Comparison of ENCODE assay signal across 1 cellular context in the genomic region with DNA sequence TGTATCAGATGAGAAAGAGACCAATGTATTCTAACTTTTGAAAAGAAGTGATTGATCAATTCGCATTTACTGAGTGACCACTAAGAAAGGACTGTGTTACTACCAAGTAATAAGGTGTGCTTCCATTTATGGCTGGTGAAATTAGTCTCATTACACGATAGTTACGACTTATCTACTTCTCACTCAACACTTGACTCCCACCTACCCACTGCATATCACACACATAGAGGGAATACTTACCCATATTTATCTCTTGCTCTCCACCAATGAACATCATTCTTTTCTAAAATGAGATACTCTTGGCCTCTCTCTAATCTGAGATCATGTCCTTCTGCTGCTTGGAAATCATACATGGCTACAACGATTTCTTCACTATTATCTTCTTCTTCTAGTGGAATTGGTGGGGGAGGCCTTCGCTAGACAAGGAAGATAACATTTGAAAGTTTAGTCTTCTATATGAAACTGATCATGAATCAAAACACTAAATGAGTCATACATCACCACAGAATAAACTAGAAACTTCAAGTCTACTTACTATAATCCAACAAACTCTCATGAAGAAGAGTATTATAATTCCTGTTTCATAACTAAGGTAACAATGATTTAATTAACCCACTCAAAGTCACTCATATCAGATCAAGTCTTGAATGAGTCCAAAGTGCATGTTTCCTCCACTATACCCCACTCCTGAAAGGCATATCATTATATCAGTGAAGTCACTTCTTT.
TF ChIP-seq lines count a peak whose summit lies in the region.

No MANE protein-coding gene starts in this region.

TF ChIP-seq in GM12878, 131 proteins besides CTCF, POLR2A, EP300 and RAD21:
- TF ChIP-seq ZNF217 (IDR thresholded peaks at IDR 0.05) (no peak), ZNF274 (IDR thresholded peaks at IDR 0.05; ENCODE audit: insufficient read depth, insufficient read length) (no peak), RAD51 (IDR thresholded peaks at IDR 0.05) (no peak), USF1 (IDR thresholded peaks at IDR 0.05; ENCODE audit: borderline replicate concordance, extremely low read length, insufficient read depth, low read depth, low read length) (no peak), GABPA (IDR thresholded peaks at IDR 0.05; ENCODE audit: low read depth) (0 out of 2 replicates have a peak, but pooled peaks have one; percentile 14), ZSCAN29 (IDR thresholded peaks at IDR 0.05) (no peak), ATF7 (IDR thresholded peaks at IDR 0.05; ENCODE audit: low read depth) (no peak), JUNB (IDR thresholded peaks at IDR 0.05) (peak; percentile 69), RUNX3 (IDR thresholded peaks at IDR 0.05; ENCODE audit: low read length) (peak; percentile 48; the same call in 1 of the 2 replicates), HCFC1 (IDR thresholded peaks at IDR 0.05; ENCODE audit: low read length) (no peak), NFIC (IDR thresholded peaks at IDR 0.05; ENCODE audit: low read depth, low read length) (peak; percentile 50; the same call in 1 of the 2 replicates)
- TF ChIP-seq, protein P1, sequence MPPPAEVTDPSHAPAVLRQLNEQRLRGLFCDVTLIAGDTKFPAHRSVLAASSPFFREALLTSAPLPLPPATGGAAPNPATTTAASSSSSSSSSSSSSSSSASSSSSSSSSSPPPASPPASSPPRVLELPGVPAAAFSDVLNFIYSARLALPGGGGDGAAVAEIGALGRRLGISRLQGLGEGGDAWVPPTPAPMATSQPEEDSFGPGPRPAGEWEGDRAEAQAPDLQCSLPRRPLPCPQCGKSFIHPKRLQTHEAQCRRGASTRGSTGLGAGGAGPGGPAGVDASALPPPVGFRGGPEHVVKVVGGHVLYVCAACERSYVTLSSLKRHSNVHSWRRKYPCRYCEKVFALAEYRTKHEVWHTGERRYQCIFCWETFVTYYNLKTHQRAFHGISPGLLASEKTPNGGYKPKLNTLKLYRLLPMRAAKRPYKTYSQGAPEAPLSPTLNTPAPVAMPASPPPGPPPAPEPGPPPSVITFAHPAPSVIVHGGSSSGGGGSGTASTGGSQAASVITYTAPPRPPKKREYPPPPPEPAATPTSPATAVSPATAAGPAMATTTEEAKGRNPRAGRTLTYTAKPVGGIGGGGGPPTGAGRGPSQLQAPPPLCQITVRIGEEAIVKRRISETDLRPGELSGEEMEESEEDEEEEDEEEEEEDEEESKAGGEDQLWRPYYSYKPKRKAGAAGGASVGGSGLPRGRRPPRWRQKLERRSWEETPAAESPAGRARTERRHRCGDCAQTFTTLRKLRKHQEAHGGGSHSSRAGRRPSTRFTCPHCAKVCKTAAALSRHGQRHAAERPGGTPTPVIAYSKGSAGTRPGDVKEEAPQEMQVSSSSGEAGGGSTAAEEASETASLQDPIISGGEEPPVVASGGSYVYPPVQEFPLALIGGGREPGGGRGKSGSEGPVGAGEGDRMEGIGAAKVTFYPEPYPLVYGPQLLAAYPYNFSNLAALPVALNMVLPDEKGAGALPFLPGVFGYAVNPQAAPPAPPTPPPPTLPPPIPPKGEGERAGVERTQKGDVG (CRISPR knock-in tag; IDR thresholded peaks at IDR 0.05): no peak
- TF ChIP-seq, protein P2, sequence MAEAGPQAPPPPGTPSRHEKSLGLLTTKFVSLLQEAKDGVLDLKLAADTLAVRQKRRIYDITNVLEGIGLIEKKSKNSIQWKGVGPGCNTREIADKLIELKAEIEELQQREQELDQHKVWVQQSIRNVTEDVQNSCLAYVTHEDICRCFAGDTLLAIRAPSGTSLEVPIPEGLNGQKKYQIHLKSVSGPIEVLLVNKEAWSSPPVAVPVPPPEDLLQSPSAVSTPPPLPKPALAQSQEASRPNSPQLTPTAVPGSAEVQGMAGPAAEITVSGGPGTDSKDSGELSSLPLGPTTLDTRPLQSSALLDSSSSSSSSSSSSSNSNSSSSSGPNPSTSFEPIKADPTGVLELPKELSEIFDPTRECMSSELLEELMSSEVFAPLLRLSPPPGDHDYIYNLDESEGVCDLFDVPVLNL (IDR thresholded peaks at IDR 0.05; ENCODE audit: low read depth, low read length): no peak
